20 cellular contexts compared by ENCODE assay signal in the genomic region with DNA sequence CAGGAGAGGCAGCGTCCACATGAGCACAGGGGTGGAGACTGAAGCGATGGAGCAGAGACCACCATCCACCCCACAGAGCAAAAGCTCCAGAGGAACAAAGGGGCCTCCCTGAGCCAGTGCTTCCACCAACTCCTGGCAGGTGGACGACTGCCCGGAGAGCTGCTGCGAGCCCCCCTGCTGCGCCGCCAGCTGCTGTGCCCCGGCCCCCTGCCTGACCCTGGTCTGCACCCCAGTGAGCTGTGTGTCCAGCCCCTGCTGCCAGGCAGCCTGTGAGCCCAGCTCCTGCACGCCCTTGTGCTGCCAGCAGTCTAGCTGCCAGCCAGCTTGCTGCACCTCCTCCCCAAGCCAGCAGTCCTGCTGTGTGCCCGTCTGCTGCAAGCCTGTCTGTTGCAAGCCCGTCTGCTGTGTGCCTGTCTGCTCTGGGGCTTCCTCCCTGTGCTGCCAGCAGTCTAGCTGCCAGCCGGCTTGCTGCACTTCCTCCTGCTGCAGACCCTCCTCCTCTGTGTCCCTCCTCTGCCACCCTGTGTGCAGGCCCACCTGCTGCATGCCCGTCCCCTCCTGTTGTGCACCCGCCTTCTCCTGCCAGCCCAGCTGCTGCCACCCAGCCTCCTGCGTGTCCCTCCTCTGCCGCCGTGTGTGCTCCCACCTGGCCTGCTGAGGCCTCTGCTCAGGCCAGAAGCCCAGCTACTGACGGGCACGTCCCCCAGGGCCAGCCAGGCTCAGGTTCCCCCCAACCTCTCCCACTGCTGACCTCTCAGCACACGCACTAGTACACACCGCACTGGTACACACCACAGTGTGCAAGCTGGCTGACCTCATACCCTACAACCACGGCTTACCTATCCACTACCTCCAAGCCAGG. TPM values are rescaled to one million over a fixed set of nuclear protein-coding genes. Genes with fewer than 3 reads are reported as not detected.
DNase-seq lines count a peak whose midpoint lies in the region; ATAC-seq and TF ChIP-seq lines count a peak whose summit lies in the region.
"Had no signal": no experiment of that assay in that cellular context is flagged by ENCODE, and none has a peak within 500 bp of the region (broad histone marks: within the 10 kb centered on the region; RNA-seq: fewer than 3 reads in every experiment).

No MANE protein-coding gene starts in this region.

- H3K4me3 Mint-ChIP-seq in GM23338 (no peak overlapping the region; the same call in 2 of the 3 replicates), neural progenitor cell (no peak overlapping the region)

- H3K9me3 Mint-ChIP-seq in GM23338 = peaks cover 2% of the 10 kb centered on the region; the same call in 1 of the 3 replicates
- H3K9me3 Mint-ChIP-seq in neural progenitor cell = peaks cover 2% of the 10 kb centered on the region

- H3K27ac ChIP-seq in GM23338 (ENCODE audit: low read depth) = no peak overlapping the region
- no peak overlapping the region for H3K27ac ChIP-seq in SJCRH30
- no peak overlapping the region for H3K27ac ChIP-seq in neural progenitor cell
- no peak overlapping the region for H3K27ac ChIP-seq in hepatocyte
- H3K27ac ChIP-seq: suprapubic skin, VCaP had no signal

- H3K4me2 ChIP-seq in GM23338 (peak overlapping the region; percentile 76; the same call in 1 of the 2 replicates), neural progenitor cell (no peak overlapping the region), hepatocyte (no peak overlapping the region)

- DNase-seq in D341Med (ENCODE audit: low spot score) (peak; percentile 20), GM23338 (ENCODE audit: low spot score) (no peak), SJCRH30 (peak; percentile 34 to 36), neural progenitor cell (ENCODE audit: low spot score) (no peak), hepatocyte (ENCODE audit: low spot score) (no peak), DMS79 (lab: John Stamatoyannopoulos, UW) (no peak)
- DNase-seq in stimulated activated CD4-positive, alpha-beta T cell treated with anti-CD3 and anti-CD28 coated beads, Interleukin-12 subunit alpha, Interleukin-12 subunit beta, amount 100 ng/mL, for 4 hours = no peak
- DNase-seq: activated naive CD4-positive, alpha-beta T cell; anterior cingulate cortex; foreskin fibroblast; left cardiac atrium; nucleus accumbens; T-helper 1 cell had no signal

- H3K36me3 Mint-ChIP-seq in GM23338 (ENCODE audit: low read depth) (no peaks in the 10 kb centered on the region), neural progenitor cell (no peaks in the 10 kb centered on the region)

- H3K36me3 ChIP-seq in GM23338 (ENCODE audit: insufficient read depth) (no peaks in the 10 kb centered on the region), SJCRH30 (no peaks in the 10 kb centered on the region), neural progenitor cell (no peaks in the 10 kb centered on the region), hepatocyte (replicated peaks; ENCODE audit: insufficient read depth, low read depth) (no peaks in the 10 kb centered on the region)
- H3K36me3 ChIP-seq: suprapubic skin had no signal

- H3F3A ChIP-seq in GM23338 (replicated peaks; ENCODE audit: low read depth) (0 out of 2 replicates have a peak, but pooled peaks cover 11% of the 10 kb centered on the region), neural progenitor cell (ENCODE audit: low read depth) (no peaks in the 10 kb centered on the region)

- H3K4me1 Mint-ChIP-seq in GM23338 (peaks cover 73% of the 10 kb centered on the region), neural progenitor cell (peaks cover 56% of the 10 kb centered on the region)

- H2AFZ ChIP-seq in GM23338 = no peak overlapping the region
- H2AFZ ChIP-seq in neural progenitor cell (replicated peaks) = no peak overlapping the region
- H2AFZ ChIP-seq in hepatocyte = no peak overlapping the region

- ATAC-seq in GM23338 = no peak
- ATAC-seq: GM12878, left cardiac atrium had no signal

- H3K27ac Mint-ChIP-seq in GM23338 = peak overlapping the region; percentile 22; the same call in 1 of the 2 replicates
- peak overlapping the region; percentile 38 for H3K27ac Mint-ChIP-seq in neural progenitor cell

- H3K27me3 ChIP-seq in GM23338 (ENCODE audit: insufficient read depth) (peaks cover 20% of the 10 kb centered on the region), SJCRH30 (peaks cover 13% of the 10 kb centered on the region; the same call in 1 of the 2 replicates), neural progenitor cell (peaks cover 53% of the 10 kb centered on the region), hepatocyte (peaks cover 66% of the 10 kb centered on the region)

- WGBS in hepatocyte (ENCODE audit: low lambda C conversion rate, missing lambda C conversion rate) = 82% methylated on average over 15 of the region's 22 CpGs

- H3K9me2 ChIP-seq in GM23338 (ENCODE audit: insufficient read depth) (no peaks in the 10 kb centered on the region), hepatocyte (replicated peaks; ENCODE audit: insufficient read depth) (no peaks in the 10 kb centered on the region)

- H4K20me1 ChIP-seq in GM23338 (replicated peaks; ENCODE audit: insufficient read depth) (no peaks in the 10 kb centered on the region), neural progenitor cell (ENCODE audit: low read depth) (no peaks in the 10 kb centered on the region), hepatocyte (ENCODE audit: insufficient read depth, poor library complexity, severe bottlenecking) (no peaks in the 10 kb centered on the region)

- H3K9me3 ChIP-seq in SJCRH30 (replicated peaks) (no peaks in the 10 kb centered on the region), neural progenitor cell (ENCODE audit: low read depth) (no peaks in the 10 kb centered on the region), hepatocyte (ENCODE audit: low read depth) (no peaks in the 10 kb centered on the region)
- H3K9me3 ChIP-seq: suprapubic skin had no signal

- H3K4me1 ChIP-seq in GM23338 (ENCODE audit: insufficient read depth) = peaks cover 43% of the 10 kb centered on the region
- H3K4me1 ChIP-seq in SJCRH30 = no peaks in the 10 kb centered on the region
- H3K4me1 ChIP-seq in neural progenitor cell = peaks cover 39% of the 10 kb centered on the region
- peaks cover 3% of the 10 kb centered on the region for H3K4me1 ChIP-seq in hepatocyte (ENCODE audit: insufficient read depth)
- H3K4me1 ChIP-seq: suprapubic skin had no signal

- H3K79me2 ChIP-seq in GM23338 (replicated peaks; ENCODE audit: insufficient read depth) (no peaks in the 10 kb centered on the region), neural progenitor cell (ENCODE audit: low read depth) (no peaks in the 10 kb centered on the region), hepatocyte (no peaks in the 10 kb centered on the region)

- H3K27me3 Mint-ChIP-seq in GM23338 (ENCODE audit: insufficient read depth, low read depth, poor library complexity) = peaks cover 36% of the 10 kb centered on the region
- H3K27me3 Mint-ChIP-seq in neural progenitor cell (ENCODE audit: insufficient read depth, low read depth) = peaks cover 61% of the 10 kb centered on the region

- TF ChIP-seq CTCF in GM23338 (conservative IDR thresholded peaks at IDR 0.05; ENCODE audit: low read depth in 2 of 2) (no peak), neural progenitor cell (IDR thresholded peaks at IDR 0.05) (no peak), hepatocyte (IDR thresholded peaks at IDR 0.05; ENCODE audit: poor library complexity) (no peak)

- H3K9ac ChIP-seq in neural progenitor cell = no peak overlapping the region

- H3K4me3 ChIP-seq in GM23338 (no peak overlapping the region), SJCRH30 (no peak overlapping the region), neural progenitor cell (no peak overlapping the region), hepatocyte (no peak overlapping the region)
- H3K4me3 ChIP-seq: GM12878, suprapubic skin had no signal

TF ChIP-seq in GM23338, 12 proteins besides CTCF, POLR2A, EP300 and RAD21 (continues in another document):
- TF ChIP-seq NANOG (IDR thresholded peaks at IDR 0.05; ENCODE audit: borderline replicate concordance) = no peak
- TF ChIP-seq, protein P1, sequence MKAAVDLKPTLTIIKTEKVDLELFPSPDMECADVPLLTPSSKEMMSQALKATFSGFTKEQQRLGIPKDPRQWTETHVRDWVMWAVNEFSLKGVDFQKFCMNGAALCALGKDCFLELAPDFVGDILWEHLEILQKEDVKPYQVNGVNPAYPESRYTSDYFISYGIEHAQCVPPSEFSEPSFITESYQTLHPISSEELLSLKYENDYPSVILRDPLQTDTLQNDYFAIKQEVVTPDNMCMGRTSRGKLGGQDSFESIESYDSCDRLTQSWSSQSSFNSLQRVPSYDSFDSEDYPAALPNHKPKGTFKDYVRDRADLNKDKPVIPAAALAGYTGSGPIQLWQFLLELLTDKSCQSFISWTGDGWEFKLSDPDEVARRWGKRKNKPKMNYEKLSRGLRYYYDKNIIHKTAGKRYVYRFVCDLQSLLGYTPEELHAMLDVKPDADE (IDR thresholded peaks at IDR 0.05) = no peak

RNA-seq across cellular contexts. Expression of gene KRTAP10-12, which starts 5.4 kb away (rescaled TPM):
- not detected in 2 replicates for total RNA-seq in GM23338 (2014; rRNA removed; shearing (Covaris generic))
- polyA plus RNA-seq in GM23338 (2016; fragmentation: Nextera tagmentation; extraction: Ambion mirVana) (not detected in 2 replicates), hepatocyte (not detected in 2 replicates)
- total RNA-seq in SJCRH30 (2014; rRNA removed; shearing (Covaris generic)) = not detected in 2 replicates
- total RNA-seq in neural progenitor cell (ENCODE audit: low replicate concordance) (not detected in 2 replicates), hepatocyte (not detected in 2 replicates)
- total RNA-seq: endothelial cell of umbilical vein, GM12878, left cardiac atrium, M059J, mononuclear cell, RPMI7951 had no signal
- polyA plus RNA-seq: endothelial cell of umbilical vein, GM12878 had no signal

RNA-seq across cellular contexts. Expression of gene TSPEAR, which starts 9.0 kb away (rescaled TPM):
- 0.35 TPM in 1 of 2 replicates, not detected in the other for total RNA-seq in GM23338 (2014; rRNA removed; shearing (Covaris generic))
- polyA plus RNA-seq in GM23338 (2016; fragmentation: Nextera tagmentation; extraction: Ambion mirVana) = 0.45 and 0.92 TPM in 2 replicates
- total RNA-seq in SJCRH30 (2014; rRNA removed; shearing (Covaris generic)) = not detected in 2 replicates
- total RNA-seq in neural progenitor cell (ENCODE audit: low replicate concordance) = not detected in 2 replicates
- 0.16 TPM in 1 of 2 replicates, not detected in the other for total RNA-seq in hepatocyte
- 0.35 and 0.66 TPM in 2 replicates for polyA plus RNA-seq in hepatocyte
- total RNA-seq: endothelial cell of umbilical vein, GM12878, M059J, mononuclear cell, RPMI7951 had no signal
- polyA plus RNA-seq: GM12878 had no signal

RNA-seq across cellular contexts. Expression of gene KRTAP12-1, which starts 20.4 kb away (rescaled TPM):
- total RNA-seq in GM23338 (2014; rRNA removed; shearing (Covaris generic)) = not detected in 2 replicates
- polyA plus RNA-seq in GM23338 (2016; fragmentation: Nextera tagmentation; extraction: Ambion mirVana) = not detected in 2 replicates
- not detected in 2 replicates for total RNA-seq in SJCRH30 (2014; rRNA removed; shearing (Covaris generic))
- total RNA-seq in neural progenitor cell (ENCODE audit: low replicate concordance) = not detected in 2 replicates
- not detected in 2 replicates for total RNA-seq in hepatocyte
- polyA plus RNA-seq in hepatocyte = not detected in 2 replicates
- total RNA-seq: endothelial cell of umbilical vein, GM12878, left cardiac atrium, M059J, mononuclear cell, RPMI7951 had no signal
- polyA plus RNA-seq: endothelial cell of umbilical vein, GM12878 had no signal

RNA-seq across cellular contexts. Expression of gene KRTAP12-2, which starts 35.6 kb away (rescaled TPM):
- total RNA-seq in GM23338 (2014; rRNA removed; shearing (Covaris generic)) = not detected in 2 replicates
- not detected in 2 replicates for polyA plus RNA-seq in GM23338 (2016; fragmentation: Nextera tagmentation; extraction: Ambion mirVana)
- not detected in 2 replicates for total RNA-seq in SJCRH30 (2014; rRNA removed; shearing (Covaris generic))
- total RNA-seq in neural progenitor cell (ENCODE audit: low replicate concordance) = not detected in 2 replicates
- total RNA-seq in hepatocyte = not detected in 2 replicates
- polyA plus RNA-seq in hepatocyte = not detected in 2 replicates
- total RNA-seq: endothelial cell of umbilical vein, GM12878, left cardiac atrium, M059J, mononuclear cell, RPMI7951 had no signal
- polyA plus RNA-seq: endothelial cell of umbilical vein, GM12878 had no signal

RNA-seq across cellular contexts. Expression of gene KRTAP12-3, which starts 44.6 kb away (rescaled TPM):
- total RNA-seq in GM23338 (2014; rRNA removed; shearing (Covaris generic)) = not detected in 2 replicates
- polyA plus RNA-seq in GM23338 (2016; fragmentation: Nextera tagmentation; extraction: Ambion mirVana) (not detected in 2 replicates), hepatocyte (not detected in 2 replicates)
- not detected in 2 replicates for total RNA-seq in SJCRH30 (2014; rRNA removed; shearing (Covaris generic))
- total RNA-seq in neural progenitor cell (ENCODE audit: low replicate concordance) (not detected in 2 replicates), hepatocyte (not detected in 2 replicates)
- total RNA-seq: endothelial cell of umbilical vein, GM12878, left cardiac atrium, M059J, mononuclear cell, RPMI7951 had no signal
- polyA plus RNA-seq: endothelial cell of umbilical vein, GM12878 had no signal

Comparison
In these comparisons a context has a peak if more than half of its experiments do, and no peak if none do; other contexts are left out.
1. DNase-seq: peak in D341Med (single experiment) and SJCRH30 (2 of 2); none in GM23338 (single experiment), neural progenitor cell (single experiment), stimulated activated CD4-positive, alpha-beta T cell treated with anti-CD3 and anti-CD28 coated beads, Interleukin-12 subunit alpha, Interleukin-12 subunit beta, amount 100 ng/mL, for 4 hours (single experiment), hepatocyte (single experiment) and DMS79 (single experiment).